In genomic region chr9:128191406-128192046, GRCh38 we compare ENCODE assay signal across 8 cellular contexts. TPM values are rescaled to one million over a fixed set of nuclear protein-coding genes. Genes with fewer than 3 reads are reported as not detected.
DNase-seq lines count a peak whose midpoint lies in the region; ATAC-seq lines count a peak whose summit lies in the region.

CIZ1 (minus strand) TSS chr9:128191572; CDS start chr9:128190857, 715 bp downstream.

- H3K4ac ChIP-seq in mesendoderm (ENCODE audit: low read depth, low read length), result peak within 1 kb of the TSS; percentile 89

- H3K9me3 Mint-ChIP-seq in effector memory CD8-positive, alpha-beta T cell, result no peaks in the 10 kb centered on the region

- no peak within 1 kb of the TSS for H2BK120ac ChIP-seq in mesendoderm (ENCODE audit: low read depth, low read length)

- peak within 1 kb of the TSS; percentile 85 for H3K9ac ChIP-seq in mesendoderm (ENCODE audit: low read length)

- peaks cover 32% of the 10 kb centered on the region for H3K36me3 Mint-ChIP-seq in effector memory CD8-positive, alpha-beta T cell (ENCODE audit: insufficient read depth)

- WGBS in mesendoderm (ENCODE audit: extremely low coverage, insufficient coverage, low lambda C conversion rate), result no CpG with 5 or more reads among the region's 71 CpGs

- no peak within 1 kb of the TSS for H2BK5ac ChIP-seq in mesendoderm (ENCODE audit: low read length)

- peak within 1 kb of the TSS; percentile 95 to 97 for H3K4me3 Mint-ChIP-seq in effector memory CD8-positive, alpha-beta T cell

- H3K4me3 ChIP-seq in mesendoderm (ENCODE audit: low read length), result peak within 1 kb of the TSS; percentile 67

- H3K27me3 Mint-ChIP-seq in effector memory CD8-positive, alpha-beta T cell, result no peaks in the 10 kb centered on the region

- peak within 1 kb of the TSS; percentile 64 for H3K18ac ChIP-seq in mesendoderm (ENCODE audit: low read length)

- H3K79me1 ChIP-seq in mesendoderm (ENCODE audit: low read length), result peaks cover 4% of the 10 kb centered on the region

- H3K27ac ChIP-seq in mesendoderm (ENCODE audit: low read depth, low read length), result peak within 1 kb of the TSS; percentile 4

- no peaks in the 10 kb centered on the region for H3K79me2 ChIP-seq in mesendoderm (ENCODE audit: control insufficient read depth, insufficient read depth, low read length)

- peak; percentile 41 for ATAC-seq in GM18519 (IDR thresholded peaks at IDR 0.05; ENCODE audit: low FRiP score, unreplicated experiment)
- ATAC-seq in HG03095 (IDR thresholded peaks at IDR 0.05; ENCODE audit: unreplicated experiment), result peak; percentile 67
- peak; percentile 96 for ATAC-seq in effector memory CD8-positive, alpha-beta T cell (replicated peaks)

- H4K8ac ChIP-seq in mesendoderm (ENCODE audit: low read depth, low read length), result peak within 1 kb of the TSS; percentile 67

- H3K27ac Mint-ChIP-seq in effector memory CD8-positive, alpha-beta T cell, result peak within 1 kb of the TSS; percentile 96 to 98

- no peak within 1 kb of the TSS for H2BK15ac ChIP-seq in mesendoderm (replicated peaks; ENCODE audit: low read depth)

- H2AK5ac ChIP-seq in mesendoderm (ENCODE audit: low read length), result peak within 1 kb of the TSS; percentile 22

- no peaks in the 10 kb centered on the region for H3K27me3 ChIP-seq in mesendoderm (ENCODE audit: insufficient read depth, low read length, poor library complexity)

- H3K23ac ChIP-seq in mesendoderm (ENCODE audit: low read length), result no peak within 1 kb of the TSS

- peaks cover 17 to 20% of the 10 kb centered on the region in 2 donors for H3K4me1 Mint-ChIP-seq in effector memory CD8-positive, alpha-beta T cell (ENCODE audit: low read depth in 2 of 2)

- H3K4me1 ChIP-seq in mesendoderm (ENCODE audit: control insufficient read depth, low read depth, low read length), result peaks cover 2% of the 10 kb centered on the region

- peak within 1 kb of the TSS; percentile 93 for H3K56ac ChIP-seq in mesendoderm (ENCODE audit: low read length)

- H3K36me3 ChIP-seq in mesendoderm (ENCODE audit: control insufficient read depth, insufficient read depth, low read length), result no peaks in the 10 kb centered on the region

- H4K5ac ChIP-seq in mesendoderm (ENCODE audit: low read length), result no peak within 1 kb of the TSS

- peak within 1 kb of the TSS; percentile 92 for H3K4me2 ChIP-seq in mesendoderm (ENCODE audit: low read length)

- DNase-seq in AG08395 (ENCODE audit: low spot score) (peak; percentile 91), NCI-H748 treated with DMSO at 0.1 percent for 48 hours (lab: John Stamatoyannopoulos, UW) (peak; percentile 27), mesendoderm (peak; percentile 76)
- DNase-seq in activated CD8-positive, alpha-beta memory T cell treated with anti-CD3 and anti-CD28 coated beads for 1 hour (ENCODE audit: extremely low read depth in 1 of 2, low read depth in 1 of 2), result peak; percentile 38 to 70
- peak; percentile 59 to 67 (median 66) for DNase-seq in effector memory CD8-positive, alpha-beta T cell
- DNase-seq in stimulated activated CD8-positive, alpha-beta memory T cell treated with anti-CD3 and anti-CD28 coated beads, Interleukin-15, amount 100 ng/mL, for 24 hours (ENCODE audit: low read depth), result peak; percentile 60

RNA-seq across cellular contexts. Expression of gene CIZ1, which starts in this region (rescaled TPM):
- 108 TPM for polyA plus RNA-seq in mesendoderm (2013, experiment 1 of 2)
- 110 TPM for polyA plus RNA-seq in mesendoderm (2013, experiment 2 of 2)

Comparison
In these comparisons a context has a peak if more than half of its experiments do, and no peak if none do; other contexts are left out.
1. Peak in every context shown above with its lines: DNase-seq, ATAC-seq, H3K4me3 ChIP-seq and H3K27ac ChIP-seq.
2. DNase-seq: peak in every context shown above with its lines; median percentile 91 in AG08395; 76 in mesendoderm; 66 in effector memory CD8-positive, alpha-beta T cell; 60 in stimulated activated CD8-positive, alpha-beta memory T cell treated with anti-CD3 and anti-CD28 coated beads, Interleukin-15, amount 100 ng/mL, for 24 hours; 54 in activated CD8-positive, alpha-beta memory T cell treated with anti-CD3 and anti-CD28 coated beads for 1 hour; 27 in NCI-H748 treated with DMSO at 0.1 percent for 48 hours.
3. ATAC-seq: peak in every context shown above with its lines; median percentile 96 in effector memory CD8-positive, alpha-beta T cell; 67 in HG03095; 41 in GM18519.